Comparison of ENCODE assay signal across 8 cellular contexts in the genomic region with DNA sequence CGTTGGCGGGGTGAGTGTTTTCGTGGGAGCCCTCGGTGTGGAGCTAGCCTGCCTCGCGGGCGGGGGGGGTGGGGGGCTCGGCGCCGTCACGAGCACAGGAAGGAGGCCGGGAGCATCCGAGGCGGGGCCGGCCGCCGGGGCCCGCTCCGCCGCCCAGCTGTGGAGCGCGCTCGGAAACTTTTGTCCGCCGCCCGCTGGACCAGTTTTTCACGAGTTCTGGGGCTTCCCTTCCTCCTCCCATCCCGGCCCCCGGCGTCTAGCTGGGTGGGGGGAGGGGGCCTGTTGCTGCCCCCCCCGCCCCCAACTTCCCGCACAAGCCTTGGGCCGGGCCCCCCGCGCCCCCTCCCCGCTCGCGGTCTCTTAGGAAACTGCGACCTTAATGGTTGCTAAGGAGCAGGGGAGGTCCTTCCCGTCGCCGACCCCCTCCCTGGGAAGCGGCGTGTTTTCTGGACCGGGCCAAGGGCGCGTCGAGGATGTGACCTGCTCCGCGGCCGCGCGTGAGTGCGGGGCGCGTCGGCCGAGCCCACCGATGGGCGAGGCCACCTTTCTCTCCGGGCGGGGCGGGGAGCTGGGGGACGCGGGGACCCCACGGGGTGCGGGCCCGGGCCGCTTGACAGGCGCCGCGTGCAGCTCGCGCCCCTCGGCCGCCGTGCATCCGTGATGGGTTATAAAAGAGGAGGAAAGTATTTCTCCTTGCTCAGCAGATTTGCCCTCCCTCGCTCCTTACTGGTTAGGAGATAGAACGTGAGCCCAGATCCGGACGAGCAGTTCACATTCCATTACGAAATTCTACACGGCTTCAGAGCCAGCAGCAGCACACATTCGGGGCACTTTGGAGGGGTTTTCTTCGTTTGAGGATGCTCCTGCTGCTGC. TPM values are rescaled to one million over a fixed set of nuclear protein-coding genes. Genes with fewer than 3 reads are reported as not detected.
DNase-seq lines count a peak whose midpoint lies in the region; ATAC-seq and TF ChIP-seq lines count a peak whose summit lies in the region.

No MANE protein-coding gene starts in this region.

- H3K27me3 Mint-ChIP-seq in brain = peaks cover 71% of the 10 kb centered on the region

- peak overlapping the region; percentile 85 for H3K27ac ChIP-seq in skeletal muscle tissue (ENCODE audit: low read depth, low read length)

- H3K4me1 Mint-ChIP-seq in brain = peaks cover 53% of the 10 kb centered on the region

- peaks cover 23% of the 10 kb centered on the region for H3K4me1 ChIP-seq in iPS-15b (ENCODE audit: control insufficient read depth, insufficient read depth, low read length)
- peaks cover 22 to 29% (median 27%) of the 10 kb centered on the region in 3 donors for H3K4me1 ChIP-seq in skeletal muscle tissue (ENCODE audit: control insufficient read depth in 3 of 3, insufficient read depth in 3 of 3, low read length in 3 of 3)

- no peaks in the 10 kb centered on the region for H3K9me3 ChIP-seq in iPS-15b (ENCODE audit: control insufficient read depth, insufficient read depth, low read length)
- H3K9me3 ChIP-seq in skeletal muscle tissue (ENCODE audit: control insufficient read depth in 3 of 3, low read length in 3 of 3) = no peaks in the 10 kb centered on the region

- H3K27me3 ChIP-seq in iPS-15b (ENCODE audit: control insufficient read depth, insufficient read depth, low read length) (peaks cover 27% of the 10 kb centered on the region), skeletal muscle tissue (ENCODE audit: control insufficient read depth in 3 of 3, insufficient read depth in 3 of 3, low read length in 3 of 3) (no peaks in the 10 kb centered on the region)

- TF ChIP-seq CTCF in brain (conservative IDR thresholded peaks at IDR 0.05) = peak in 1 of 2 experiments; percentile 19

- H3K4me3 ChIP-seq in iPS-15b (ENCODE audit: low read depth, low read length) = peak overlapping the region; percentile 87
- H3K4me3 ChIP-seq in skeletal muscle tissue (ENCODE audit: low read length in 3 of 3) = peak overlapping the region; percentile 61 to 99 (median 98)

- no peak for ATAC-seq in GM19351 (IDR thresholded peaks at IDR 0.05; ENCODE audit: unreplicated experiment)

- H3K9me3 Mint-ChIP-seq in brain = no peaks in the 10 kb centered on the region

- H3K4me3 Mint-ChIP-seq in brain = peak overlapping the region; percentile 84 to 92 (median 88)

- H3K9ac ChIP-seq in iPS-15b (ENCODE audit: low read depth, low read length) (no peak overlapping the region), skeletal muscle tissue (ENCODE audit: low read depth in 1 of 3, low read length in 3 of 3) (peak overlapping the region; percentile 57 to 93 (median 87))

- H3K27ac Mint-ChIP-seq in brain = peak overlapping the region in 3 of 5 experiments; percentile 35 to 85 (median 51)

- DNase-seq in Daoy (ENCODE audit: low read depth) = peak; percentile 75
- DNase-seq in HuH-7.5 (ENCODE audit: low spot score) = peak; percentile 56
- peak; percentile 16 to 48 (median 35) for DNase-seq in T-helper 1 cell
- DNase-seq in DMS153 treated with DMSO at 0.1 percent for 48 hours (lab: John Stamatoyannopoulos, UW; ENCODE audit: unreplicated experiment) = no peak

- H3K36me3 ChIP-seq in iPS-15b (ENCODE audit: control insufficient read depth, insufficient read depth, low read length) = no peaks in the 10 kb centered on the region
- no peaks in the 10 kb centered on the region for H3K36me3 ChIP-seq in skeletal muscle tissue (ENCODE audit: control insufficient read depth in 3 of 3, insufficient read depth in 3 of 3, low read length in 3 of 3)

- H3K36me3 Mint-ChIP-seq in brain = no peaks in the 10 kb centered on the region

RNA-seq across cellular contexts. Expression of a gene that starts 1.4 kb away (rescaled TPM):
- 7.0 and 7.9 TPM in 2 replicates for total RNA-seq in Daoy (2014; rRNA removed; shearing (Covaris generic))
- 3.2 TPM for polyA plus RNA-seq in brain (ENCODE audit: insufficient read depth, low read depth, low replicate concordance)
- 22.4 TPM for total RNA-seq in skeletal muscle tissue
